ENCODE assay signal across 8 cellular contexts in genomic region chr15:79432345-79433311, GRCh38. TPM values are rescaled to one million over a fixed set of nuclear protein-coding genes. Genes with fewer than 3 reads are reported as not detected.
A peak's percentile ranks its signal among the peaks of the same experiment; 100 is the strongest.
DNase-seq lines count a peak whose midpoint lies in the region; FAIRE-seq and TF ChIP-seq lines count a peak whose summit lies in the region.

No MANE protein-coding gene starts in this region.

- BruUV-seq in endothelial cell of umbilical vein (replicated peaks; lab: Mats Ljungman, UMichigan) = no TSS peak

- H3K4me2 ChIP-seq in endothelial cell of umbilical vein (ENCODE audit: insufficient read depth, low read length) (peak overlapping the region; percentile 70), neural progenitor cell (peak overlapping the region; percentile 92)

- no peaks in the 10 kb centered on the region for H3K9me3 ChIP-seq in BE2C
- H3K9me3 ChIP-seq in endothelial cell of umbilical vein (replicated peaks; ENCODE audit: control insufficient read depth, insufficient read depth, low read length) = no peaks in the 10 kb centered on the region
- no peaks in the 10 kb centered on the region for H3K9me3 ChIP-seq in neural progenitor cell (ENCODE audit: low read depth)

- no peaks in the 10 kb centered on the region for H3K79me2 ChIP-seq in endothelial cell of umbilical vein (ENCODE audit: control insufficient read depth, insufficient read depth, low read length)
- no peaks in the 10 kb centered on the region for H3K79me2 ChIP-seq in neural progenitor cell (ENCODE audit: low read depth)

- H3K4me3 ChIP-seq in BE2C (ENCODE audit: low read depth, low read length) = peak overlapping the region; percentile 74
- H3K4me3 ChIP-seq in LNCaP clone FGC (ENCODE audit: low read depth, low read length) = peak overlapping the region; percentile 47
- peak overlapping the region in 2 of 3 experiments; percentile 44 to 47 for H3K4me3 ChIP-seq in endothelial cell of umbilical vein (replicated peaks in 1 of 3; ENCODE audit: insufficient read depth in 1 of 3, low read depth in 1 of 3, low read length in 3 of 3)
- peak overlapping the region; percentile 65 for H3K4me3 ChIP-seq in neural progenitor cell

- intact Hi-C loops in endothelial cell of umbilical vein (cut with micrococcal nuclease) = loop anchor here (1.0 kb wide), 1 partner anchor 51 kb away; no protein-coding TSS in a partner anchor

- H2AFZ ChIP-seq in endothelial cell of umbilical vein (ENCODE audit: low read depth, low read length) (peak overlapping the region; percentile 63), neural progenitor cell (replicated peaks) (peak overlapping the region; percentile 63)

- H3K27ac ChIP-seq in endothelial cell of umbilical vein (ENCODE audit: insufficient read depth, low read depth, low read length) (no peak overlapping the region), neural progenitor cell (no peak overlapping the region)

- TF ChIP-seq CTCF in BE2C (IDR thresholded peaks at IDR 0.05; ENCODE audit: low read depth, low read length) (no peak), LNCaP clone FGC (IDR thresholded peaks at IDR 0.05; ENCODE audit: control insufficient read depth, extremely low read depth, insufficient read depth) (no peak), endothelial cell of umbilical vein (IDR thresholded peaks at IDR 0.05; ENCODE audit: extremely low read depth in 1 of 2, insufficient read depth in 1 of 2, low read depth in 1 of 2, low read length in 2 of 2) (no peak), neural progenitor cell (IDR thresholded peaks at IDR 0.05) (no peak)

- H3K4me3 Mint-ChIP-seq in neural progenitor cell = peak overlapping the region; percentile 83

- H3K4me1 ChIP-seq in BE2C (no peaks in the 10 kb centered on the region), endothelial cell of umbilical vein (ENCODE audit: control insufficient read depth, extremely low read depth, insufficient read depth, low read length) (peaks cover 6% of the 10 kb centered on the region), neural progenitor cell (peaks cover 25% of the 10 kb centered on the region)

- H3K9me3 Mint-ChIP-seq in neural progenitor cell = no peaks in the 10 kb centered on the region

- H3K27me3 Mint-ChIP-seq in neural progenitor cell (ENCODE audit: insufficient read depth, low read depth) = peaks cover 55% of the 10 kb centered on the region

- peaks cover 21% of the 10 kb centered on the region for H3F3A ChIP-seq in neural progenitor cell (ENCODE audit: low read depth)

- dilution Hi-C loops in endothelial cell of umbilical vein (cut with MboI; ENCODE audit: extremely low pct_ligation_motif_present, low sequenced_read_pairs) = no loop called here

- FAIRE-seq in endothelial cell of umbilical vein (lab: Jason Lieb, UNC) = no peak

- no peak overlapping the region for H3K27ac Mint-ChIP-seq in neural progenitor cell

- H3K9ac ChIP-seq in endothelial cell of umbilical vein (replicated peaks; ENCODE audit: extremely low read depth, insufficient read depth, low read length) (no peak overlapping the region), neural progenitor cell (no peak overlapping the region)

- CTCF ChIA-PET in endothelial cell of umbilical vein (lab: Charles Lee) = interaction anchor here (0.8 to 5.0 kb wide), 8 partner anchors 11 to 421 kb away, joined by 3 to 31 read pairs (median 4); no protein-coding TSS in a partner anchor

- POLR2A ChIA-PET in endothelial cell of umbilical vein (lab: Charles Lee) = no interaction called here

- H3K27me3 ChIP-seq in BE2C (no peaks in the 10 kb centered on the region), endothelial cell of umbilical vein (ENCODE audit: control insufficient read depth in 2 of 2, insufficient read depth in 2 of 2, low read length in 2 of 2) (peaks cover 46 to 60% of the 10 kb centered on the region in 2 experiments), neural progenitor cell (peaks cover 96% of the 10 kb centered on the region)

- DNase-seq in BE2C (no peak), LNCaP clone FGC (ENCODE audit: low read depth) (no peak), endothelial cell of umbilical vein (ENCODE audit: low read depth, low spot score) (no peak), neural progenitor cell (ENCODE audit: low spot score) (peak; percentile 74), anterior cingulate cortex (lab: John Stamatoyannopoulos, UW) (no peak), activated gamma-delta T cell (lab: John Stamatoyannopoulos, UW) (no peak), HCEC 1CT (no peak)
- no peak for DNase-seq in activated effector memory CD4-positive, alpha-beta T cell treated with anti-CD3 and anti-CD28 coated beads, Interleukin-2, amount 50 U/mL, for 16 hours

- H3K4me1 Mint-ChIP-seq in neural progenitor cell = peaks cover 27% of the 10 kb centered on the region

- H3K36me3 ChIP-seq in BE2C (no peaks in the 10 kb centered on the region), endothelial cell of umbilical vein (ENCODE audit: control insufficient read depth in 2 of 2, extremely low read depth in 1 of 2, insufficient read depth in 2 of 2, low read length in 2 of 2) (no peaks in the 10 kb centered on the region), neural progenitor cell (no peaks in the 10 kb centered on the region)

- no peaks in the 10 kb centered on the region for H3K36me3 Mint-ChIP-seq in neural progenitor cell

- no peaks in the 10 kb centered on the region for H4K20me1 ChIP-seq in endothelial cell of umbilical vein (replicated peaks; ENCODE audit: control insufficient read depth, extremely low read depth, insufficient read depth, low read length)
- peaks cover 33% of the 10 kb centered on the region for H4K20me1 ChIP-seq in neural progenitor cell (ENCODE audit: low read depth)

- TF ChIP-seq POLR2A in endothelial cell of umbilical vein (IDR thresholded peaks at IDR 0.05; ENCODE audit: low read depth, low read length) = no peak

- H3K9me1 ChIP-seq in endothelial cell of umbilical vein (replicated peaks; ENCODE audit: control insufficient read depth, extremely low read depth, insufficient read depth, low read length) = no peaks in the 10 kb centered on the region

TF ChIP-seq in endothelial cell of umbilical vein, 7 proteins besides CTCF, POLR2A, EP300 and RAD21:
- peak; percentile 95 for TF ChIP-seq EZH2 (IDR thresholded peaks at IDR 0.05; ENCODE audit: borderline replicate concordance, low read depth, low read length, severe bottlenecking)
- no peak for TF ChIP-seq MYC (IDR thresholded peaks at IDR 0.05; ENCODE audit: low read depth, low read length)

RNA-seq across cellular contexts. Expression of gene MINAR1, which starts 0.5 kb away (rescaled TPM):
- 3.3 TPM for polyA plus RNA-seq in BE2C (2012; ENCODE audit: insufficient read depth, insufficient read length, low read depth)
- total RNA-seq in endothelial cell of umbilical vein = 0.93 and 1.3 TPM in 2 replicates
- 0.33 TPM in 2 replicates for polyA plus RNA-seq in endothelial cell of umbilical vein
- polyA plus RNA-seq in endothelial cell of umbilical vein (2011; cell fraction: cytosol; rRNA removed) = 0.32 and 0.36 TPM in 2 replicates
- polyA plus RNA-seq in endothelial cell of umbilical vein (2011; cell fraction: nucleus; rRNA removed) = 1.8 and 2.0 TPM in 2 replicates
- 0.70 and 0.94 TPM in 2 replicates for polyA plus RNA-seq in endothelial cell of umbilical vein (2012)
- polyA minus RNA-seq in endothelial cell of umbilical vein = 1.1 and 1.4 TPM in 2 replicates
- 0.41 TPM for polyA minus RNA-seq in endothelial cell of umbilical vein (2011; cell fraction: cytosol; rRNA and poly(A)+ RNA removed)
- 1.1 and 2.4 TPM in 2 replicates for polyA minus RNA-seq in endothelial cell of umbilical vein (2011; cell fraction: nucleus; rRNA and poly(A)+ RNA removed)
- 0.87 and 1.5 TPM in 2 replicates for total RNA-seq in neural progenitor cell (ENCODE audit: low replicate concordance)
